ENCODE assay signal across 12 cellular contexts in genomic region chr7:38673795-38674194, GRCh38. TPM values are rescaled to one million over a fixed set of nuclear protein-coding genes. Genes with fewer than 3 reads are reported as not detected.
A peak's percentile ranks its signal among the peaks of the same experiment; 100 is the strongest.
DNase-seq lines count a peak whose midpoint lies in the region; ATAC-seq and TF ChIP-seq lines count a peak whose summit lies in the region.
"Had no signal": no experiment of that assay in that cellular context is flagged by ENCODE, and none has a peak within 500 bp of the region (broad histone marks: within the 10 kb centered on the region; RNA-seq: fewer than 3 reads in every experiment).

No MANE protein-coding gene starts in this region.

- no peak overlapping the region for H3K27ac ChIP-seq in PC-3 (ENCODE audit: low read length)
- H3K27ac ChIP-seq: 22Rv1, WERI-Rb-1 had no signal

- POLR2A ChIA-PET in PC-3 (lab: Charles Lee; ENCODE audit: unreplicated experiment) = no interaction called here

- intact Hi-C loops in PC-3 (cut with micrococcal nuclease) = no loop called here

- H3K4me2 ChIP-seq in PC-3 (ENCODE audit: low read length) = no peak overlapping the region

- H3K4me3 ChIP-seq in PC-3 (ENCODE audit: low read length) = no peak overlapping the region

- no peaks in the 10 kb centered on the region for H3K79me2 ChIP-seq in PC-3 (ENCODE audit: low read length)

- H3K9me2 ChIP-seq in PC-3 (replicated peaks; ENCODE audit: low read length) = no peaks in the 10 kb centered on the region

- no peak overlapping the region for H2AFZ ChIP-seq in PC-3 (ENCODE audit: low read length)

- ATAC-seq in PC-3 = peak; percentile 58; the same call in 1 of the 2 replicates
- ATAC-seq in GM21423 (IDR thresholded peaks at IDR 0.05; ENCODE audit: unreplicated experiment) = no peak
- ATAC-seq: stimulated activated effector memory CD8-positive, alpha-beta T cell treated with anti-CD3 and anti-CD28 coated beads, Interleukin-12 subunit alpha, Interleukin-12 subunit beta, amount 100 ng/mL, for 72 hours had no signal

- 0 out of 2 replicates have a peak, but pooled peaks cover 4% of the 10 kb centered on the region for H3K4me1 ChIP-seq in PC-3 (ENCODE audit: insufficient read depth, low read length)

- no peaks in the 10 kb centered on the region for H3K36me3 ChIP-seq in PC-3 (ENCODE audit: low read depth, low read length)
- H3K36me3 ChIP-seq: WERI-Rb-1 had no signal

- no peak overlapping the region for H3K9ac ChIP-seq in PC-3 (ENCODE audit: low read length)

- no TSS peak for BruUV-seq in PC-3 (replicated peaks; lab: Mats Ljungman, UMichigan)

- no peak for TF ChIP-seq CTCF in PC-3 (conservative IDR thresholded peaks at IDR 0.05; ENCODE audit: low read depth, low read length)

- no peaks in the 10 kb centered on the region for H3K9me3 ChIP-seq in PC-3 (ENCODE audit: low read length)

- peaks cover 29% of the 10 kb centered on the region for H3K27me3 ChIP-seq in PC-3 (ENCODE audit: low read length)

- peak; percentile 37 for DNase-seq in DMS153 (lab: John Stamatoyannopoulos, UW)
- no peak for DNase-seq in DMS153 treated with DMSO at 0.1 percent for 48 hours (lab: John Stamatoyannopoulos, UW; ENCODE audit: unreplicated experiment)
- peak; percentile 60 for DNase-seq in PC-3
- DNase-seq in fibroblast of the conjunctiva (ENCODE audit: low read depth) = peak; percentile 72
- DNase-seq in stromal cell of bone marrow (ENCODE audit: low read depth) = peak; percentile 79
- DNase-seq in inferior parietal cortex (ENCODE audit: extremely low spot score) = no peak
- DNase-seq in activated effector memory CD4-positive, alpha-beta T cell treated with Interleukin-2 at 50 U/mL for 16 hours = no peak
- DNase-seq: WERI-Rb-1 had no signal

- no peaks in the 10 kb centered on the region for H3F3A ChIP-seq in PC-3 (ENCODE audit: low read length, unreplicated experiment)

- CTCF ChIA-PET in PC-3 (lab: Charles Lee) = no interaction called here

- H4K20me1 ChIP-seq in PC-3 (ENCODE audit: low read length) = no peaks in the 10 kb centered on the region

RNA-seq across cellular contexts. Expression of gene AMPH, which starts 42.6 kb away (rescaled TPM):
- not detected in 2 replicates for total RNA-seq in PC-3 (2014; rRNA removed)
- total RNA-seq: activated T-helper 1 cell treated with anti-CD3 and anti-CD28 coated beads, Interleukin-12 subunit alpha, Interleukin-12 subunit beta, Interleukin-2, Interleukin-4 antibody, amounts not matched to agents 30 ng/mL and 10 ng/mL and 1 ng/mL, durations not matched to agents 14 hours and 24 hours and 36 hours had no signal

Comparison
In these comparisons a context has a peak if more than half of its experiments do, and no peak if none do; other contexts are left out.
1. DNase-seq: peak in DMS153 (single experiment), PC-3 (single experiment), fibroblast of the conjunctiva (single experiment) and stromal cell of bone marrow (single experiment); none in DMS153 treated with DMSO at 0.1 percent for 48 hours (single experiment), inferior parietal cortex (single experiment) and activated effector memory CD4-positive, alpha-beta T cell treated with Interleukin-2 at 50 U/mL for 16 hours (single experiment).